ENCODE assay signal across 1 cellular context in genomic region chr18:61833978-61834377, GRCh38.
TF ChIP-seq lines count a peak whose summit lies in the region.

No MANE protein-coding gene starts in this region.

TF ChIP-seq in SK-N-SH, 30 proteins besides CTCF, POLR2A, EP300 and RAD21 (continued from another document):
- no peak for TF ChIP-seq ZBTB33 (IDR thresholded peaks at IDR 0.05; ENCODE audit: borderline replicate concordance, low read depth)
